Comparison of ENCODE assay signal across 35 cellular contexts in genomic region chr17:27082775-27083154, GRCh38.
DNase-seq lines count a peak whose midpoint lies in the region; ATAC-seq, FAIRE-seq and TF ChIP-seq lines count a peak whose summit lies in the region.
"Had no signal": no experiment of that assay in that cellular context is flagged by ENCODE, and none has a peak within 500 bp of the region (broad histone marks: within the 10 kb centered on the region; RNA-seq: fewer than 3 reads in every experiment).

No MANE protein-coding gene starts in this region.

- H3K36me3 Mint-ChIP-seq in endothelial cell (ENCODE audit: low read depth, unreplicated experiment) = peaks cover 3% of the 10 kb centered on the region
- H3K36me3 Mint-ChIP-seq: CD14-positive monocyte; CD4-positive, alpha-beta memory T cell; CD4-positive, CD25-positive, alpha-beta regulatory T cell; CD8-positive, alpha-beta memory T cell; CD8-positive, alpha-beta T cell had no signal

- no TSS peak for BruUV-seq in K562 (replicated peaks; lab: Mats Ljungman, UMichigan)

- H3K9me3 Mint-ChIP-seq in endothelial cell (ENCODE audit: unreplicated experiment) = peaks cover 31% of the 10 kb centered on the region
- H3K9me3 Mint-ChIP-seq: CD4-positive, alpha-beta memory T cell; CD8-positive, alpha-beta T cell had no signal

- no peak for TF ChIP-seq CTCF in K562 (IDR thresholded peaks at IDR 0.05 in 2 of 3, conservative IDR thresholded peaks at IDR 0.05 in 1 of 3; ENCODE audit: insufficient read depth in 2 of 3, low read depth in 1 of 3, low read length in 3 of 3)
- no peak for TF ChIP-seq CTCF in endothelial cell (IDR thresholded peaks at IDR 0.05; ENCODE audit: unreplicated experiment)
- TF ChIP-seq CTCF in esophagus squamous epithelium (IDR thresholded peaks at IDR 0.05) = no peak
- no peak for TF ChIP-seq CTCF in osteoblast (IDR thresholded peaks at IDR 0.05; ENCODE audit: extremely low read depth, low read depth, low read length)

- H3K9ac ChIP-seq in K562 (ENCODE audit: insufficient read depth in 1 of 2, low read depth in 2 of 2, low read length in 2 of 2) = 0 out of 4 replicates have a peak overlapping the region, but pooled peaks of 1 of the 2 experiments have one; percentile 24
- H3K9ac ChIP-seq: BLaER1; BLaER1 treated with 17β-estradiol and CSF1 and Interleukin-3, amounts not matched to agents 10 nM and 100 nM had no signal

- H3K36me3 ChIP-seq in K562 (ENCODE audit: control insufficient read depth, insufficient read depth, low read length) = peaks cover 69% of the 10 kb centered on the region
- no peaks in the 10 kb centered on the region for H3K36me3 ChIP-seq in esophagus squamous epithelium
- H3K36me3 ChIP-seq in osteoblast (ENCODE audit: insufficient read depth, low read length) = no peaks in the 10 kb centered on the region
- H3K36me3 ChIP-seq: BE2C; BLaER1; BLaER1 treated with 17β-estradiol and CSF1 and Interleukin-3, amounts not matched to agents 10 nM and 100 nM had no signal

- peak overlapping the region; percentile 51 for H3K4me3 Mint-ChIP-seq in endothelial cell (ENCODE audit: unreplicated experiment)
- H3K4me3 Mint-ChIP-seq: B cell; CD14-positive monocyte; CD4-positive, alpha-beta memory T cell; CD4-positive, alpha-beta T cell; CD4-positive, CD25-positive, alpha-beta regulatory T cell; CD8-positive, alpha-beta memory T cell; CD8-positive, alpha-beta T cell had no signal

- H4K20me1 ChIP-seq in K562 (replicated peaks; ENCODE audit: control insufficient read depth, insufficient read depth, low read length) (peaks cover 26% of the 10 kb centered on the region), osteoblast (ENCODE audit: insufficient read depth, low read length) (no peaks in the 10 kb centered on the region)
- H4K20me1 ChIP-seq: BLaER1; BLaER1 treated with 17β-estradiol and CSF1 and Interleukin-3, amounts not matched to agents 10 nM and 100 nM had no signal

- CTCF ChIA-PET in K562 (lab: Yijun Ruan, JAX; ENCODE audit: low intra/inter-chr PET ratio) = no interaction called here

- intact Hi-C loops in K562 (cut with micrococcal nuclease) (loop anchor here (10.0 kb wide), 5 partner anchors 48 to 492 kb away; partner anchors contain the start of gene WSB1), esophagus squamous epithelium (cut with DNase I) (no loop called here)

- H3K27ac ChIP-seq in K562 (ENCODE audit: extremely low read depth, low read depth, low read length) (no peak overlapping the region), esophagus squamous epithelium (no peak overlapping the region), osteoblast (ENCODE audit: low read depth, low read length) (no peak overlapping the region)
- H3K27ac ChIP-seq: 22Rv1; A549; BLaER1; BLaER1 treated with 17β-estradiol and CSF1 and Interleukin-3, amounts not matched to agents 10 nM and 100 nM; C4-2B had no signal

- H3K9me3 ChIP-seq in K562 (replicated peaks; ENCODE audit: control insufficient read depth, insufficient read depth, low read depth, low read length) (no peaks in the 10 kb centered on the region), iPS-18c (ENCODE audit: control insufficient read depth, insufficient read depth, low read length) (peaks cover 23% of the 10 kb centered on the region), esophagus squamous epithelium (no peaks in the 10 kb centered on the region), osteoblast (ENCODE audit: low read depth, low read length) (no peaks in the 10 kb centered on the region)
- H3K9me3 ChIP-seq: A549; BE2C; BLaER1; BLaER1 treated with 17β-estradiol and CSF1 and Interleukin-3, amounts not matched to agents 10 nM and 100 nM; Caco-2 had no signal

- ATAC-seq in K562 = peak; percentile 7; the same call in 2 of the 3 replicates
- ATAC-seq: A549; CD8-positive, alpha-beta T cell had no signal

- POLR2A ChIA-PET in K562 (lab: Yijun Ruan, JAX) = interaction anchor here (0.6 to 1.6 kb wide), 4 partner anchors 9 to 24 kb away, joined by 3 to 10 read pairs (median 3); no protein-coding TSS in a partner anchor

- in situ Hi-C loops in K562 (cut with MboI) = no loop called here

- H3K27ac Mint-ChIP-seq in endothelial cell (ENCODE audit: unreplicated experiment) = no peak overlapping the region
- H3K27ac Mint-ChIP-seq: B cell; CD14-positive monocyte; CD4-positive, alpha-beta memory T cell; CD4-positive, alpha-beta T cell; CD4-positive, CD25-positive, alpha-beta regulatory T cell; CD8-positive, alpha-beta memory T cell; CD8-positive, alpha-beta T cell had no signal

- DNase-seq in K562 (ENCODE audit: extremely low read depth in 1 of 4, low spot score in 3 of 4) (no peak), endothelial cell (ENCODE audit: low spot score) (no peak), esophagus squamous epithelium (lab: John Stamatoyannopoulos, UW) (no peak), osteoblast (ENCODE audit: insufficient read length, low spot score, missing footprints) (no peak), NOMO-1 treated with DMSO at 0.1 percent for 48 hours (lab: John Stamatoyannopoulos, UW; ENCODE audit: unreplicated experiment) (no peak)
- DNase-seq: 8988T; ACHN; AML-193; BE2C; C1 segment of cervical spinal cord; Caco-2; Calu3; CD4-positive, alpha-beta memory T cell; CD4-positive, alpha-beta T cell; CD4-positive, CD25-positive, alpha-beta regulatory T cell; CD8-positive, alpha-beta memory T cell; CD8-positive, alpha-beta T cell; COR-L47; DMS 273 treated with DMSO at 0.1 percent for 48 hours; DMS153; DMS53; DMS79; DMS79 treated with DMSO at 0.1 percent for 48 hours; DND-41; EL had no signal

- peaks cover 3% of the 10 kb centered on the region for H3K9me1 ChIP-seq in K562 (ENCODE audit: control insufficient read depth, insufficient read depth, low read length)

- no peaks in the 10 kb centered on the region for H3K4me1 Mint-ChIP-seq in endothelial cell (ENCODE audit: unreplicated experiment)
- H3K4me1 Mint-ChIP-seq: B cell; CD14-positive monocyte; CD4-positive, alpha-beta memory T cell; CD4-positive, CD25-positive, alpha-beta regulatory T cell; CD8-positive, alpha-beta memory T cell had no signal

- TF ChIP-seq EP300 in K562 (IDR thresholded peaks at IDR 0.05; ENCODE audit: low read length) = no peak

- peaks cover 95% of the 10 kb centered on the region for H3K79me2 ChIP-seq in K562 (ENCODE audit: control insufficient read depth, insufficient read depth, low read length)
- no peaks in the 10 kb centered on the region for H3K79me2 ChIP-seq in osteoblast (ENCODE audit: insufficient read depth, low read length)

- TF ChIP-seq POLR2A in K562 (conservative IDR thresholded peaks at IDR 0.05) (no peak), esophagus squamous epithelium (IDR thresholded peaks at IDR 0.05) (no peak)

- no peak for TF ChIP-seq RAD21 in K562 (CRISPR knock-in tag; conservative IDR thresholded peaks at IDR 0.05 in 1 of 2, IDR thresholded peaks at IDR 0.05 in 1 of 2)

- H3K4me2 ChIP-seq in K562 (ENCODE audit: insufficient read depth, low read length) (no peak overlapping the region), osteoblast (ENCODE audit: insufficient read depth, low read length) (no peak overlapping the region)
- H3K4me2 ChIP-seq: A549; BLaER1; BLaER1 treated with 17β-estradiol and CSF1 and Interleukin-3, amounts not matched to agents 10 nM and 100 nM had no signal

- H3K4me3 ChIP-seq in K562 = no peak overlapping the region
- H3K4me3 ChIP-seq in iPS-18c (ENCODE audit: insufficient read depth, low read depth, low read length) = peak overlapping the region; percentile 4; the same call in 1 of the 2 replicates
- H3K4me3 ChIP-seq in esophagus squamous epithelium = no peak overlapping the region
- H3K4me3 ChIP-seq in osteoblast (ENCODE audit: insufficient read depth, low read length) = no peak overlapping the region
- H3K4me3 ChIP-seq: A549; BLaER1; BLaER1 treated with 17β-estradiol and CSF1 and Interleukin-3, amounts not matched to agents 10 nM and 100 nM had no signal

- no peak for FAIRE-seq in K562 (lab: Jason Lieb, UNC)
- FAIRE-seq: A204.1, A549, D721Med had no signal

- peaks cover 9% of the 10 kb centered on the region for H3K27me3 Mint-ChIP-seq in endothelial cell (ENCODE audit: unreplicated experiment)
- H3K27me3 Mint-ChIP-seq: CD4-positive, alpha-beta T cell had no signal

- 60% methylated on average over 5 of the region's 6 CpGs for WGBS in K562 (ENCODE audit: insufficient coverage, low coverage, missing lambda C conversion rate)
- WGBS in esophagus squamous epithelium, 2 donors = 85 to 91% methylated on average over 5 to 6 of the region's 6 CpGs

- no peaks in the 10 kb centered on the region for H3K27me3 ChIP-seq in K562 (ENCODE audit: control insufficient read depth in 2 of 2, insufficient read depth in 2 of 2, low read length in 2 of 2)
- no peaks in the 10 kb centered on the region for H3K27me3 ChIP-seq in esophagus squamous epithelium
- no peaks in the 10 kb centered on the region for H3K27me3 ChIP-seq in osteoblast (ENCODE audit: insufficient read depth, low read length)
- H3K27me3 ChIP-seq: BE2C; BLaER1; BLaER1 treated with 17β-estradiol and CSF1 and Interleukin-3, amounts not matched to agents 10 nM and 100 nM had no signal

- peaks cover 0 to 5% of the 10 kb centered on the region in 2 experiments; a peak in 4 of 5 replicates for H3K4me1 ChIP-seq in K562 (replicated peaks in 1 of 2; ENCODE audit: control insufficient read depth in 2 of 2, insufficient read depth in 2 of 2, low read length in 2 of 2)
- H3K4me1 ChIP-seq in esophagus squamous epithelium = no peaks in the 10 kb centered on the region
- no peaks in the 10 kb centered on the region for H3K4me1 ChIP-seq in osteoblast (ENCODE audit: insufficient read depth, low read length)
- H3K4me1 ChIP-seq: A549; BE2C; BLaER1; BLaER1 treated with 17β-estradiol and CSF1 and Interleukin-3, amounts not matched to agents 10 nM and 100 nM; Caco-2 had no signal

- no peak overlapping the region for H2AFZ ChIP-seq in K562 (ENCODE audit: low read depth, low read length)
- no peak overlapping the region for H2AFZ ChIP-seq in osteoblast (ENCODE audit: low read length)

TF ChIP-seq in K562, 482 proteins besides CTCF, POLR2A, EP300 and RAD21 (continues in another document):
- TF ChIP-seq RNF2 (IDR thresholded peaks at IDR 0.05) = no peak
- no peak for TF ChIP-seq HMG20A (CRISPR knock-in tag; conservative IDR thresholded peaks at IDR 0.05)
- TF ChIP-seq SAP30 (IDR thresholded peaks at IDR 0.05; ENCODE audit: borderline replicate concordance, insufficient read depth, low read depth, low read length, poor library complexity, severe bottlenecking) = no peak
- TF ChIP-seq TEAD2 (tag; IDR thresholded peaks at IDR 0.05) = no peak
- TF ChIP-seq ZBED1 (IDR thresholded peaks at IDR 0.05) = peak; percentile 51; the same call in 1 of the 2 replicates
- TF ChIP-seq, protein P1, sequence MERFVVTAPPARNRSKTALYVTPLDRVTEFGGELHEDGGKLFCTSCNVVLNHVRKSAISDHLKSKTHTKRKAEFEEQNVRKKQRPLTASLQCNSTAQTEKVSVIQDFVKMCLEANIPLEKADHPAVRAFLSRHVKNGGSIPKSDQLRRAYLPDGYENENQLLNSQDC (CRISPR knock-in tag; IDR thresholded peaks at IDR 0.05) = peak; percentile 92; the same call in 1 of the 2 replicates
- TF ChIP-seq TOE1 (IDR thresholded peaks at IDR 0.05; ENCODE audit: borderline replicate concordance) = no peak
- peak; percentile 69; the same call in 1 of the 2 replicates for TF ChIP-seq TOE1 (CRISPR knock-in tag; IDR thresholded peaks at IDR 0.05; ENCODE audit: borderline replicate concordance, low read depth)
- peak; percentile 93; the same call in 1 of the 2 replicates for TF ChIP-seq CHCHD3 (CRISPR knock-in tag; IDR thresholded peaks at IDR 0.05)
